ENCODE assay signal across 22 cellular contexts in genomic region chr11:129703846-129704245, GRCh38.
DNase-seq lines count a peak whose midpoint lies in the region; ATAC-seq and TF ChIP-seq lines count a peak whose summit lies in the region.
"Had no signal": no experiment of that assay in that cellular context is flagged by ENCODE, and none has a peak within 500 bp of the region (broad histone marks: within the 10 kb centered on the region; RNA-seq: fewer than 3 reads in every experiment).

No MANE protein-coding gene starts in this region.

- peaks cover 24% of the 10 kb centered on the region for H3K4me1 Mint-ChIP-seq in mesothelial cell of epicardium
- H3K4me1 Mint-ChIP-seq: activated CD4-positive, alpha-beta T cell treated with anti-CD3 and anti-CD28 coated beads, Interleukin-2, amount 10 ng/mL, durations not matched to agents 7 days and 5 days; central memory CD8-positive, alpha-beta T cell; IgD-negative memory B cell had no signal

- ATAC-seq in GM18498 (IDR thresholded peaks at IDR 0.05; ENCODE audit: unreplicated experiment) (no peak), HG02678 (IDR thresholded peaks at IDR 0.05; ENCODE audit: unreplicated experiment) (no peak)
- ATAC-seq: HCT116 had no signal

- H3K27ac ChIP-seq in WERI-Rb-1 (no peak overlapping the region), mesendoderm (ENCODE audit: low read depth, low read length) (no peak overlapping the region)
- H3K27ac ChIP-seq: thoracic aorta had no signal

- H3K27ac Mint-ChIP-seq in mesothelial cell of epicardium, result peak overlapping the region; percentile 8
- H3K27ac Mint-ChIP-seq: activated CD4-positive, alpha-beta T cell treated with anti-CD3 and anti-CD28 coated beads, Interleukin-2, amount 10 ng/mL, durations not matched to agents 7 days and 5 days; IgD-negative memory B cell had no signal

- H2BK5ac ChIP-seq in mesendoderm (ENCODE audit: low read length), result no peak overlapping the region

- H3K36me3 Mint-ChIP-seq in mesothelial cell of epicardium, result no peaks in the 10 kb centered on the region
- H3K36me3 Mint-ChIP-seq: IgD-negative memory B cell had no signal

- no peak overlapping the region for H3K18ac ChIP-seq in mesendoderm (ENCODE audit: low read length)

- no peak overlapping the region for H2BK15ac ChIP-seq in mesendoderm (replicated peaks; ENCODE audit: low read depth)

- H3K56ac ChIP-seq in mesendoderm (ENCODE audit: low read length), result no peak overlapping the region

- H2BK120ac ChIP-seq in mesendoderm (ENCODE audit: low read depth, low read length), result no peak overlapping the region

- DNase-seq in EH (ENCODE audit: low read depth), result peak; percentile 7
- DNase-seq in RPMI7951 (ENCODE audit: low read depth), result peak; percentile 13
- DNase-seq in fibroblast of villous mesenchyme (ENCODE audit: low read depth), result peak; percentile 32
- DNase-seq in mesothelial cell of epicardium (ENCODE audit: low spot score in 2 of 2, unreplicated experiment in 2 of 2), result no peak
- DNase-seq in WERI-Rb-1, result no peak
- no peak for DNase-seq in mesendoderm
- DNase-seq: ACHN; activated CD4-positive, alpha-beta T cell treated with anti-CD3 and anti-CD28 coated beads, Interleukin-2, amount 10 ng/mL, durations not matched to agents 7 days and 5 days; activated gamma-delta T cell treated with Interleukin-2 at 50 U/mL for 16 hours; anterior cingulate cortex; DMS53; effector CD4-positive, alpha-beta T cell; MM.1S; NCI-H187; NCI-H2227 treated with DMSO at 0.1 percent for 48 hours; T-helper 1 cell had no signal

- no peak overlapping the region for H3K4me2 ChIP-seq in mesendoderm (ENCODE audit: low read length)

- H3K27me3 Mint-ChIP-seq in mesothelial cell of epicardium (ENCODE audit: low read depth), result peaks cover 8% of the 10 kb centered on the region

- no peaks in the 10 kb centered on the region for H3K79me2 ChIP-seq in mesendoderm (ENCODE audit: control insufficient read depth, insufficient read depth, low read length)

- H3K9me3 ChIP-seq in WERI-Rb-1 (ENCODE audit: severe bottlenecking), result no peaks in the 10 kb centered on the region
- H3K9me3 ChIP-seq: thoracic aorta had no signal

- H3K36me3 ChIP-seq in WERI-Rb-1 (no peaks in the 10 kb centered on the region), mesendoderm (ENCODE audit: control insufficient read depth, insufficient read depth, low read length) (no peaks in the 10 kb centered on the region)
- H3K36me3 ChIP-seq: thoracic aorta had no signal

- H4K8ac ChIP-seq in mesendoderm (ENCODE audit: low read depth, low read length), result no peak overlapping the region

- no peaks in the 10 kb centered on the region for H3K79me1 ChIP-seq in mesendoderm (ENCODE audit: low read length)

- no peak overlapping the region for H3K23ac ChIP-seq in mesendoderm (ENCODE audit: low read length)

- WGBS in mesendoderm (ENCODE audit: extremely low coverage, insufficient coverage, low lambda C conversion rate), result no CpG with 5 or more reads among the region's 6 CpGs

- H3K4me1 ChIP-seq in mesendoderm (ENCODE audit: control insufficient read depth, low read depth, low read length), result no peaks in the 10 kb centered on the region

- no peak overlapping the region for H3K9ac ChIP-seq in mesendoderm (ENCODE audit: low read length)

- H3K4me3 Mint-ChIP-seq in mesothelial cell of epicardium, result no peak overlapping the region
- H3K4me3 Mint-ChIP-seq: activated CD4-positive, alpha-beta T cell treated with anti-CD3 and anti-CD28 coated beads, Interleukin-2, amount 10 ng/mL, durations not matched to agents 7 days and 5 days; central memory CD8-positive, alpha-beta T cell; IgD-negative memory B cell had no signal

- TF ChIP-seq CTCF in fibroblast of villous mesenchyme (IDR thresholded peaks at IDR 0.05; ENCODE audit: insufficient read depth, low read depth, low read length) (no peak), mesothelial cell of epicardium (IDR thresholded peaks at IDR 0.05; ENCODE audit: unreplicated experiment) (no peak), WERI-Rb-1 (IDR thresholded peaks at IDR 0.05; ENCODE audit: low read depth, low read length) (no peak)

- H2AK5ac ChIP-seq in mesendoderm (ENCODE audit: low read length), result no peak overlapping the region

- H3K27me3 ChIP-seq in WERI-Rb-1 (ENCODE audit: insufficient read depth, low read depth, severe bottlenecking) (peaks cover 94% of the 10 kb centered on the region), mesendoderm (ENCODE audit: insufficient read depth, low read length, poor library complexity) (no peaks in the 10 kb centered on the region)

- no peak overlapping the region for H3K4ac ChIP-seq in mesendoderm (ENCODE audit: low read depth, low read length)

- no peaks in the 10 kb centered on the region for H3K9me3 Mint-ChIP-seq in mesothelial cell of epicardium
- H3K9me3 Mint-ChIP-seq: activated CD4-positive, alpha-beta T cell treated with anti-CD3 and anti-CD28 coated beads, Interleukin-2, amount 10 ng/mL, durations not matched to agents 7 days and 5 days; central memory CD8-positive, alpha-beta T cell had no signal

- H3K4me3 ChIP-seq in fibroblast of villous mesenchyme (ENCODE audit: low read depth, low read length) (no peak overlapping the region), WERI-Rb-1 (ENCODE audit: low read depth, low read length) (no peak overlapping the region), mesendoderm (ENCODE audit: low read length) (no peak overlapping the region)
- H3K4me3 ChIP-seq: thoracic aorta had no signal

- H4K5ac ChIP-seq in mesendoderm (ENCODE audit: low read length), result no peak overlapping the region

Comparison
In these comparisons a context has a peak if more than half of its experiments do, and no peak if none do; other contexts are left out.
1. DNase-seq: peak in EH (single experiment), RPMI7951 (single experiment) and fibroblast of villous mesenchyme (single experiment); none in mesothelial cell of epicardium (0 of 2), WERI-Rb-1 (single experiment) and mesendoderm (single experiment).